8 cellular contexts compared by ENCODE assay signal in the genomic region with DNA sequence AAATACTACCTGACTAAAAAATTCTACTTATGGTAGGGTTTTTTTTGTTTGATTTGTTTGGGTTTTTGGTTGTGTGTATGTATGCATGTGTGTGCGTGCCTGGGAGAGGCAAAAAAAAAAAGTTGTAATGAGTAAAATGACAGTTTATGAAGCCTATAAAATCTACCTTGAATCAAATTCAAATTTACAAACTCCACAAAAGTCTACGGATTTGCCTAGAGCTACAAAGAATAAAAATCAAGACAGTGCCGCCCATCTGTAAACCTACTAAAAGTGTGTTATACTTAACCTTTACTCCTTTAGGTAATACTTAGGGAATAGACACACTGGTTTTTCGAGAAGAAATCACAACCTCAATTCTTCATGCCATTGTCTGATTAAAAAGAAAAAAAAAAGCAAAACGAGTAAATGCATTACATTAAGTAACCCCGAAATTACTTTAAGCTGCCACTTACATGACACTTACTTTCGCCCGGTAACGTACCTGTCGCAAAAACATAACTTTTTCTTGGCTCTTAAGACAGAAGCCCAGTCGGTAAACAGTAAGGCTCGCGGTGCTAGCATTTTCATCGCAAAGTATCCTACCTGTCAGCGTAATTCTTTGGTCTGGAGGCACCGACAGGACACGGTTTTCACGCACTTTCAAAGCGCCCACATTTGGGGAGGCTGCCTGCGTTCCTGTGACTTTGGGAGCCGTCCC. TPM values are rescaled to one million over a fixed set of nuclear protein-coding genes. Genes with fewer than 3 reads are reported as not detected.
DNase-seq lines count a peak whose midpoint lies in the region; ATAC-seq lines count a peak whose summit lies in the region.

No MANE protein-coding gene starts in this region.

- no peaks in the 10 kb centered on the region for H3K27me3 ChIP-seq in subcutaneous abdominal adipose tissue (ENCODE audit: control insufficient read depth in 5 of 5, insufficient read depth in 4 of 5, low read length in 5 of 5)

- peaks cover 12% of the 10 kb centered on the region for H3K27me3 Mint-ChIP-seq in activated CD4-positive, alpha-beta T cell treated with anti-CD3 and anti-CD28 coated beads for 36 hours
- H3K27me3 Mint-ChIP-seq in activated CD4-positive, alpha-beta memory T cell treated with anti-CD3 and anti-CD28 coated beads for 36 hours: peaks cover 5% of the 10 kb centered on the region

- H3K27ac Mint-ChIP-seq in activated CD4-positive, alpha-beta T cell treated with anti-CD3 and anti-CD28 coated beads for 36 hours: peak overlapping the region; percentile 69
- H3K27ac Mint-ChIP-seq in activated CD4-positive, alpha-beta memory T cell treated with anti-CD3 and anti-CD28 coated beads for 36 hours: no peak overlapping the region

- CTCF ChIA-PET in activated CD4-positive, alpha-beta T cell treated with anti-CD3 and anti-CD28 coated beads for 36 hours (lab: Charles Lee): interaction anchor here (0.6 to 1.2 kb wide), 5 partner anchors 8 to 1130 kb away, joined by 3 to 7 read pairs (median 3); no protein-coding TSS in a partner anchor
- CTCF ChIA-PET in activated CD4-positive, alpha-beta memory T cell treated with anti-CD3 and anti-CD28 coated beads for 36 hours (lab: Charles Lee): interaction anchor here (1.0 to 1.6 kb wide), 5 partner anchors 12 to 255 kb away, joined by 3 to 7 read pairs (median 3); a partner anchor contains a TSS

- peak overlapping the region; percentile 80 for H3K4me3 Mint-ChIP-seq in activated CD4-positive, alpha-beta T cell treated with anti-CD3 and anti-CD28 coated beads for 36 hours
- H3K4me3 Mint-ChIP-seq in activated CD4-positive, alpha-beta memory T cell treated with anti-CD3 and anti-CD28 coated beads for 36 hours: peak overlapping the region; percentile 84

- no peaks in the 10 kb centered on the region for H3K9me3 Mint-ChIP-seq in activated CD4-positive, alpha-beta T cell treated with anti-CD3 and anti-CD28 coated beads for 36 hours (ENCODE audit: low read depth)
- no peaks in the 10 kb centered on the region for H3K9me3 Mint-ChIP-seq in activated CD4-positive, alpha-beta memory T cell treated with anti-CD3 and anti-CD28 coated beads for 36 hours

- POLR2A ChIA-PET in activated CD4-positive, alpha-beta T cell treated with anti-CD3 and anti-CD28 coated beads for 36 hours (lab: Charles Lee): no interaction called here
- POLR2A ChIA-PET in activated CD4-positive, alpha-beta memory T cell treated with anti-CD3 and anti-CD28 coated beads for 36 hours (lab: Charles Lee): interaction anchor here (1.1 kb wide), 1 partner anchor 76 kb away, joined by 3 read pairs; a partner anchor contains a TSS

- DNase-seq in activated CD4-positive, alpha-beta T cell treated with anti-CD3 and anti-CD28 coated beads for 36 hours: no peak
- DNase-seq in activated CD4-positive, alpha-beta T cell treated with anti-CD3 and anti-CD28 coated beads for 48 hours: no peak
- DNase-seq in activated CD4-positive, alpha-beta memory T cell treated with anti-CD3 and anti-CD28 coated beads for 36 hours: no peak
- DNase-seq in T1000 (lab: John Stamatoyannopoulos, UW): no peak

- intact Hi-C loops in activated CD4-positive, alpha-beta T cell treated with anti-CD3 and anti-CD28 coated beads for 36 hours (cut with DNase I, micrococcal nuclease): loop anchor here (2.0 to 10.0 kb wide), 8 partner anchors 51 to 1125 kb away; a partner anchor contains a TSS
- intact Hi-C loops in activated CD4-positive, alpha-beta memory T cell treated with anti-CD3 and anti-CD28 coated beads for 36 hours (cut with micrococcal nuclease): loop anchor here (2.0 to 5.0 kb wide), 5 partner anchors 21 to 695 kb away; a partner anchor contains a TSS

- peak overlapping the region; percentile 95 for H3K27ac ChIP-seq in subcutaneous abdominal adipose tissue (ENCODE audit: low read depth, low read length)

- peaks cover 0 to 58% (median 35%) of the 10 kb centered on the region in 5 donors for H3K4me1 ChIP-seq in subcutaneous abdominal adipose tissue (ENCODE audit: control insufficient read depth in 5 of 5, insufficient read depth in 5 of 5, low read length in 5 of 5)

- H3K36me3 ChIP-seq in subcutaneous abdominal adipose tissue (ENCODE audit: control insufficient read depth in 5 of 5, insufficient read depth in 5 of 5, low read length in 5 of 5): no peaks in the 10 kb centered on the region

- peaks cover 25% of the 10 kb centered on the region for H3K4me1 Mint-ChIP-seq in activated CD4-positive, alpha-beta T cell treated with anti-CD3 and anti-CD28 coated beads for 36 hours
- H3K4me1 Mint-ChIP-seq in activated CD4-positive, alpha-beta memory T cell treated with anti-CD3 and anti-CD28 coated beads for 36 hours (ENCODE audit: low read depth): peaks cover 26% of the 10 kb centered on the region

- H3K4me3 ChIP-seq in iPS-18c (ENCODE audit: insufficient read depth, low read depth, low read length) (peak overlapping the region; percentile 92), subcutaneous abdominal adipose tissue (ENCODE audit: low read depth in 1 of 5, low read length in 5 of 5) (peak overlapping the region; percentile 76 to 95 (median 88))

- ATAC-seq in activated CD4-positive, alpha-beta T cell treated with anti-CD3 and anti-CD28 coated beads for 36 hours: no peak
- no peak for ATAC-seq in HG02870 (IDR thresholded peaks at IDR 0.05; ENCODE audit: unreplicated experiment)
- no peak for ATAC-seq in HG03135 (IDR thresholded peaks at IDR 0.05; ENCODE audit: unreplicated experiment)

- peaks cover 4% of the 10 kb centered on the region for H3K36me3 Mint-ChIP-seq in activated CD4-positive, alpha-beta T cell treated with anti-CD3 and anti-CD28 coated beads for 36 hours (ENCODE audit: low read depth)
- peaks cover 3% of the 10 kb centered on the region for H3K36me3 Mint-ChIP-seq in activated CD4-positive, alpha-beta memory T cell treated with anti-CD3 and anti-CD28 coated beads for 36 hours

- peak overlapping the region; percentile 49 to 94 (median 78) for H3K9ac ChIP-seq in subcutaneous abdominal adipose tissue (ENCODE audit: low read length in 5 of 5)

- H3K9me3 ChIP-seq in iPS-18c (ENCODE audit: control insufficient read depth, insufficient read depth, low read length) (no peaks in the 10 kb centered on the region), subcutaneous abdominal adipose tissue (ENCODE audit: control insufficient read depth in 5 of 5, low read length in 5 of 5) (no peaks in the 10 kb centered on the region)

RNA-seq across cellular contexts. Expression of a gene that starts 1.0 kb away (rescaled TPM):
- 1 to 10 TPM; 2.9 to 3.3 TPM for total RNA-seq in activated CD4-positive, alpha-beta T cell treated with anti-CD3 and anti-CD28 coated beads for 36 hours
- 1 to 10 TPM; 2.7 to 2.8 TPM for total RNA-seq in activated CD4-positive, alpha-beta memory T cell treated with anti-CD3 and anti-CD28 coated beads for 36 hours

RNA-seq across cellular contexts. Expression of a gene that starts 59.6 kb away (rescaled TPM):
- total RNA-seq in activated CD4-positive, alpha-beta T cell treated with anti-CD3 and anti-CD28 coated beads for 36 hours: 10 to 100 TPM; 23.5 to 24.6 TPM
- 10 to 100 TPM; 19.4 to 21.8 TPM for total RNA-seq in activated CD4-positive, alpha-beta memory T cell treated with anti-CD3 and anti-CD28 coated beads for 36 hours
